ENCODE assay signal across 9 cellular contexts in the genomic region with DNA sequence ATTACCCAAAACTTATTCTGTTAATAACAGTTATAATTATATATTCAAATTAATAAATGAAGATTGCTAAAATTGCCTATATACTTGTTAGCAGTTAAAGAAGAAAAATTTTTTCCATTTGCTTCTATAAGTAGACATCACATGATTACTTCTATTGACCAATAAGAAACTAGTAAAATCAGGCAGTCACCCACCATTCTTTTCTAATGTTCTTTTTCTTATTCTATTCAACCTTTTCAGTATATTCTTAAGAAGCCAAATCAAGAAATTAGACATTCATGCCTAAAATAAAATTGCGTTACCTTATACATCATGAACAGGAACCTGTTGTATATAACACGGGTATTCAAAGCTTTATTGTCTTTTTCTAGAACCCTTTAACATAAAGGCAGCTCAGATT.
A peak's percentile ranks its signal among the peaks of the same experiment; 100 is the strongest.
DNase-seq lines count a peak whose midpoint lies in the region; ATAC-seq and TF ChIP-seq lines count a peak whose summit lies in the region.
"Had no signal": no experiment of that assay in that cellular context is flagged by ENCODE, and none has a peak within 500 bp of the region (broad histone marks: within the 10 kb centered on the region; RNA-seq: fewer than 3 reads in every experiment).

No MANE protein-coding gene starts in this region.

- DNase-seq in A172 (ENCODE audit: low spot score) (peak; percentile 55), GM23248 (peak; percentile 45), MCF 10A (ENCODE audit: unreplicated experiment) (no peak), lower leg skin (ENCODE audit: low spot score in 2 of 2) (no peak), HT-29 (ENCODE audit: low spot score) (no peak)
- DNase-seq: nucleus accumbens had no signal

- H3K4me2 ChIP-seq in GM23248 (ENCODE audit: unreplicated experiment), result peak overlapping the region; percentile 96

- BruUV-seq in MCF 10A (replicated peaks; lab: Mats Ljungman, UMichigan), result no TSS peak

- 0% methylated on average over 2 of the region's 2 CpGs for WGBS in GM23248 (ENCODE audit: low coverage in 1 of 2, low lambda C conversion rate in 2 of 2, missing lambda C conversion rate in 2 of 2), 2 experiments
- 11 to 53% methylated on average over 2 of the region's 2 CpGs for WGBS in lower leg skin, 2 donors

- H3F3A ChIP-seq in GM23248 (ENCODE audit: insufficient read depth), result peaks cover 94% of the 10 kb centered on the region

- peak overlapping the region; percentile 97 for H3K27ac ChIP-seq in GM23248
- peak overlapping the region; percentile 75 for H3K27ac ChIP-seq in muscle layer of duodenum (ENCODE audit: low read length)

- peaks cover 74% of the 10 kb centered on the region for H3K27me3 Mint-ChIP-seq in MCF 10A (ENCODE audit: insufficient read depth, unreplicated experiment)

- no peak for TF ChIP-seq CTCF in MCF 10A (IDR thresholded peaks at IDR 0.05; ENCODE audit: unreplicated experiment)
- TF ChIP-seq CTCF in lower leg skin (IDR thresholded peaks at IDR 0.05), result no peak

- peak overlapping the region; percentile 100 for H3K9ac ChIP-seq in GM23248

- no peaks in the 10 kb centered on the region for H3K9me3 Mint-ChIP-seq in MCF 10A (ENCODE audit: unreplicated experiment)

- H3K79me2 ChIP-seq in GM23248 (ENCODE audit: insufficient read depth), result peaks cover 91% of the 10 kb centered on the region

- H3K27me3 ChIP-seq in GM23248 (replicated peaks; ENCODE audit: insufficient read depth), result no peaks in the 10 kb centered on the region
- no peaks in the 10 kb centered on the region for H3K27me3 ChIP-seq in muscle layer of duodenum (ENCODE audit: low read depth, low read length)

- CTCF ChIA-PET in MCF 10A (lab: Yijun Ruan, JAX), result interaction anchor here (1.5 kb wide), 1 partner anchor 9 kb away, joined by 4 read pairs; no protein-coding TSS in a partner anchor

- no peaks in the 10 kb centered on the region for H4K20me1 ChIP-seq in GM23248 (ENCODE audit: insufficient read depth)

- no peaks in the 10 kb centered on the region for H3K9me3 ChIP-seq in GM23248 (ENCODE audit: low read depth)
- H3K9me3 ChIP-seq in muscle layer of duodenum (ENCODE audit: control insufficient read depth in 1 of 2, low read length in 2 of 2), result no peaks in the 10 kb centered on the region

- no peak overlapping the region for H2AFZ ChIP-seq in GM23248

- ATAC-seq in HG03442 (IDR thresholded peaks at IDR 0.05; ENCODE audit: unreplicated experiment) (no peak), GM19328 (IDR thresholded peaks at IDR 0.05; ENCODE audit: unreplicated experiment) (no peak)

- intact Hi-C loops in MCF 10A (cut with micrococcal nuclease), result loop anchor here (5.0 kb wide), 1 partner anchor 446 kb away; no protein-coding TSS in a partner anchor
- intact Hi-C loops in lower leg skin (cut with DNase I; ENCODE audit: low total_unique reads), result no loop called here

- H3K36me3 ChIP-seq in GM23248 (ENCODE audit: low read depth) (peaks cover 48% of the 10 kb centered on the region), muscle layer of duodenum (ENCODE audit: control insufficient read depth in 1 of 2, insufficient read depth in 2 of 2, low read length in 2 of 2) (peaks cover 0 to 13% of the 10 kb centered on the region in 2 donors)

- H3K4me3 ChIP-seq in GM23248 (peak overlapping the region; percentile 90), muscle layer of duodenum (ENCODE audit: low read depth in 1 of 2, low read length in 2 of 2) (peak overlapping the region; percentile 60 to 82), lower leg skin (ENCODE audit: low read depth, poor library complexity, severe bottlenecking) (no peak overlapping the region)

- H3K27ac Mint-ChIP-seq in MCF 10A (ENCODE audit: low read depth, unreplicated experiment), result peak overlapping the region; percentile 85

- POLR2A ChIA-PET in MCF 10A (lab: Yijun Ruan, JAX), result interaction anchor here (0.6 to 13.8 kb wide), 17 partner anchors 11 to 1943 kb away, joined by 3 to 408 read pairs (median 5); no protein-coding TSS in a partner anchor

- H3K4me1 ChIP-seq in GM23248 (ENCODE audit: insufficient read depth), result peaks cover 24% of the 10 kb centered on the region
- H3K4me1 ChIP-seq in muscle layer of duodenum (ENCODE audit: control insufficient read depth in 1 of 2, insufficient read depth in 2 of 2, low read length in 2 of 2), result peaks cover 0 to 6% of the 10 kb centered on the region in 2 donors

- no peaks in the 10 kb centered on the region for H3K9me2 ChIP-seq in GM23248 (ENCODE audit: insufficient read depth)

- in situ Hi-C loops in GM23248 (cut with MboI), result no loop called here

- peak overlapping the region; percentile 74 for H3K4me3 Mint-ChIP-seq in MCF 10A (ENCODE audit: unreplicated experiment)

- no peak for TF ChIP-seq POLR2A in lower leg skin (IDR thresholded peaks at IDR 0.05)

- peaks cover 20% of the 10 kb centered on the region for H3K36me3 Mint-ChIP-seq in MCF 10A (ENCODE audit: insufficient read depth, unreplicated experiment)

- no peaks in the 10 kb centered on the region for H3K4me1 Mint-ChIP-seq in MCF 10A (ENCODE audit: insufficient read depth, unreplicated experiment)

Comparison
In these comparisons a context has a peak if more than half of its experiments do, and no peak if none do; other contexts are left out.
1. DNase-seq: peak in A172 (single experiment) and GM23248 (single experiment); none in MCF 10A (single experiment), lower leg skin (0 of 2) and HT-29 (single experiment).